ENCODE assay signal across 21 cellular contexts in the genomic region with DNA sequence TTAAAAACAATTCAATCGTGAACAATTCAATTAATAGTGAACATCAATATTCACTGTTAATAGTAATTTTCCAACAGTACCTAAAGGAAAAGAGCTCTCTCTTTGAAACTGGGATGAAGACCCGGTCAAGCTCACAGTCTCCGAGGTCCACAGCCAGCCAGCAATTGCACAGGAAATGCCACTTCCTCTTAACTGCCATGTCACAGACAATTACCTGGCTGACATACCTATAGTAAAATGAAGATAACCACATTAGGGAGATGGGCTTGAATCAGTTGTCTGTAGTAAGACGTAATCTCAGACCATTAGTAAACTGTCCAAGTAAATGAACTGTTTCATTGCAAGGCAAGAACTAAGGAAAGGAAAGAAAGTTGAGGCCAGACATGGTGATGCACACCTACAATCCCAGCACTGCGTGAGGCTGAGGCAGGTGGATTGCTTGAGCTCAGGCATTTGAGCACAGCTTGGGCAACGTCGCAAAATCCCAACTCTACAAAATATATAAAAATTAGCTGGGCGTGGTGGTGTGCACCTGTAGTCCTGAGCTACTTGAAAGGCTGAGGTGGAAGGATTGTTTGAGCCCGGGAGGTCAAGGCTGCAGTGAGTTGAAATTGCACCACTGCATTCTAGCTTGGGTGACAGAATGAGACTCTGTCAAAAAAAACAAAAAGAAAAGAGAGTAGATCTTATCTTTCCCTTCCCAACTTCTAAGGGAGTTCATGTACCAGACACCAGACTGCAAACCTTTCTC. TPM values are rescaled to one million over a fixed set of nuclear protein-coding genes. Genes with fewer than 3 reads are reported as not detected.
DNase-seq lines count a peak whose midpoint lies in the region; ATAC-seq, FAIRE-seq and TF ChIP-seq lines count a peak whose summit lies in the region.
"Had no signal": no experiment of that assay in that cellular context is flagged by ENCODE, and none has a peak within 500 bp of the region (broad histone marks: within the 10 kb centered on the region; RNA-seq: fewer than 3 reads in every experiment).

No MANE protein-coding gene starts in this region.

- H3K27ac Mint-ChIP-seq in CD8-positive, alpha-beta T cell, result no peak overlapping the region

- CTCF ChIA-PET in CD8-positive, alpha-beta T cell (lab: Charles Lee), result interaction anchor here (0.6 to 3.4 kb wide), 6 partner anchors 9 to 352 kb away, joined by 3 to 25 read pairs (median 4); no protein-coding TSS in a partner anchor
- CTCF ChIA-PET in K562 (lab: Yijun Ruan, JAX; ENCODE audit: low intra/inter-chr PET ratio), result no interaction called here

- H3K79me2 ChIP-seq in OCI-LY3 (ENCODE audit: low read length) (no peaks in the 10 kb centered on the region), K562 (ENCODE audit: control insufficient read depth, insufficient read depth, low read length) (no peaks in the 10 kb centered on the region)

- H3K27me3 ChIP-seq in CD8-positive, alpha-beta T cell (ENCODE audit: insufficient read depth, low read length), result no peaks in the 10 kb centered on the region
- H3K27me3 ChIP-seq in OCI-LY3 (ENCODE audit: low read depth, low read length) (peaks cover 2% of the 10 kb centered on the region; the same call in 1 of the 2 replicates), K562 (ENCODE audit: control insufficient read depth in 2 of 2, insufficient read depth in 2 of 2, low read length in 2 of 2) (peaks cover 0 to 7% of the 10 kb centered on the region in 2 experiments; a peak in 2 of 5 replicates)
- H3K27me3 ChIP-seq: BLaER1 treated with 17β-estradiol and CSF1 and Interleukin-3, amounts not matched to agents 10 nM and 100 nM had no signal

- H3K9ac ChIP-seq in OCI-LY3 (ENCODE audit: low read length) (no peak overlapping the region), K562 (ENCODE audit: insufficient read depth in 1 of 2, low read depth in 2 of 2, low read length in 2 of 2) (no peak overlapping the region)
- H3K9ac ChIP-seq: BLaER1 treated with 17β-estradiol and CSF1 and Interleukin-3, amounts not matched to agents 10 nM and 100 nM; KMS-11 had no signal

- DNase-seq in CD8-positive, alpha-beta T cell, result no peak
- DNase-seq in GM12891 (ENCODE audit: insufficient read length, low spot score), result no peak
- DNase-seq in K562 (ENCODE audit: extremely low read depth in 1 of 4, low spot score in 3 of 4), result no peak
- DNase-seq in GM19238 (ENCODE audit: insufficient read length, low spot score), result no peak
- no peak for DNase-seq in GM19239 (ENCODE audit: insufficient read length, low spot score)
- DNase-seq in NCI-H524 treated with DMSO at 0.1 percent for 48 hours (lab: John Stamatoyannopoulos, UW), result no peak
- DNase-seq in KBM-7, result no peak
- DNase-seq: ACHN; CD4-positive, CD25-positive, alpha-beta regulatory T cell; DMS153; DMS79 treated with DMSO at 0.1 percent for 48 hours; GDM1; IMR-90 had no signal

- no peaks in the 10 kb centered on the region for H3K27me3 Mint-ChIP-seq in CD8-positive, alpha-beta T cell (ENCODE audit: low read depth)

- H4K20me1 ChIP-seq in OCI-LY3 (ENCODE audit: insufficient read depth, low read length) (no peaks in the 10 kb centered on the region), K562 (replicated peaks; ENCODE audit: control insufficient read depth, insufficient read depth, low read length) (no peaks in the 10 kb centered on the region)
- H4K20me1 ChIP-seq: BLaER1 treated with 17β-estradiol and CSF1 and Interleukin-3, amounts not matched to agents 10 nM and 100 nM had no signal

- no peak overlapping the region for H3K4me3 ChIP-seq in CD8-positive, alpha-beta T cell (ENCODE audit: low read depth, low read length)
- H3K4me3 ChIP-seq in OCI-LY3 (ENCODE audit: low read length) (no peak overlapping the region), K562 (no peak overlapping the region)
- H3K4me3 ChIP-seq: BLaER1 treated with 17β-estradiol and CSF1 and Interleukin-3, amounts not matched to agents 10 nM and 100 nM had no signal

- intact Hi-C loops in CD8-positive, alpha-beta T cell (cut with DNase I, micrococcal nuclease), result loop anchor here (2.0 to 5.0 kb wide), 6 partner anchors 191 to 551 kb away; no protein-coding TSS in a partner anchor
- intact Hi-C loops in K562 (cut with micrococcal nuclease), result loop anchor here (10.0 kb wide), 2 partner anchors 218 to 348 kb away; no protein-coding TSS in a partner anchor

- no peaks in the 10 kb centered on the region for H3K4me1 Mint-ChIP-seq in CD8-positive, alpha-beta T cell (ENCODE audit: low read depth)

- H3K27ac ChIP-seq in CD8-positive, alpha-beta T cell (ENCODE audit: low read depth, low read length), result no peak overlapping the region
- H3K27ac ChIP-seq in OCI-LY3 (ENCODE audit: low read length) (no peak overlapping the region), K562 (ENCODE audit: extremely low read depth, low read depth, low read length) (no peak overlapping the region)
- H3K27ac ChIP-seq: BLaER1 treated with 17β-estradiol and CSF1 and Interleukin-3, amounts not matched to agents 10 nM and 100 nM; HL-60; KMS-11 had no signal

- no peaks in the 10 kb centered on the region for H3K36me3 Mint-ChIP-seq in CD8-positive, alpha-beta T cell
- H3K36me3 Mint-ChIP-seq: CD4-positive, CD25-positive, alpha-beta regulatory T cell had no signal

- TF ChIP-seq CTCF in CD8-positive, alpha-beta T cell (IDR thresholded peaks at IDR 0.05), result peak; percentile 22
- TF ChIP-seq CTCF in OCI-LY3 (IDR thresholded peaks at IDR 0.05; ENCODE audit: low read depth, low read length) (no peak), K562 (IDR thresholded peaks at IDR 0.05 in 2 of 3, conservative IDR thresholded peaks at IDR 0.05 in 1 of 3; ENCODE audit: insufficient read depth in 2 of 3, low read depth in 1 of 3, low read length in 3 of 3) (no peak)

- no peak overlapping the region for H3K4me3 Mint-ChIP-seq in CD8-positive, alpha-beta T cell
- H3K4me3 Mint-ChIP-seq: CD4-positive, CD25-positive, alpha-beta regulatory T cell had no signal

- H3K9me1 ChIP-seq in K562 (ENCODE audit: control insufficient read depth, insufficient read depth, low read length), result no peaks in the 10 kb centered on the region

- POLR2A ChIA-PET in CD8-positive, alpha-beta T cell (lab: Charles Lee), result no interaction called here
- POLR2A ChIA-PET in K562 (lab: Yijun Ruan, JAX), result no interaction called here

- H3K4me2 ChIP-seq in OCI-LY3 (ENCODE audit: low read length) (no peak overlapping the region), K562 (ENCODE audit: insufficient read depth, low read length) (no peak overlapping the region)
- H3K4me2 ChIP-seq: KMS-11 had no signal

- no peak for TF ChIP-seq EP300 in K562 (IDR thresholded peaks at IDR 0.05; ENCODE audit: low read length)

- H3K9me3 ChIP-seq in CD8-positive, alpha-beta T cell (ENCODE audit: low read length), result no peaks in the 10 kb centered on the region
- H3K9me3 ChIP-seq in OCI-LY3 (ENCODE audit: insufficient read depth, low read length), result no peaks in the 10 kb centered on the region
- H3K9me3 ChIP-seq in K562 (replicated peaks; ENCODE audit: control insufficient read depth, insufficient read depth, low read depth, low read length), result no peaks in the 10 kb centered on the region
- H3K9me3 ChIP-seq: BLaER1 treated with 17β-estradiol and CSF1 and Interleukin-3, amounts not matched to agents 10 nM and 100 nM had no signal

- FAIRE-seq in GM12891 (lab: Jason Lieb, UNC) (peak; percentile 16), K562 (lab: Jason Lieb, UNC) (peak; percentile 64), GM19239 (lab: Jason Lieb, UNC) (no peak)
- FAIRE-seq: D721Med had no signal

- TF ChIP-seq RAD21 in K562 (CRISPR knock-in tag; conservative IDR thresholded peaks at IDR 0.05 in 1 of 2, IDR thresholded peaks at IDR 0.05 in 1 of 2), result no peak

- TF ChIP-seq POLR2A in GM12891 (IDR thresholded peaks at IDR 0.05; ENCODE audit: low read depth, low read length), result no peak
- TF ChIP-seq POLR2A in K562 (conservative IDR thresholded peaks at IDR 0.05), result no peak

- 11% methylated on average over 9 of the region's 9 CpGs for whole genome bisulfite sequencing in K562 (ENCODE audit: insufficient coverage, low coverage, missing lambda C conversion rate)

- H2AFZ ChIP-seq in OCI-LY3 (ENCODE audit: low read depth, low read length), result 0 out of 2 replicates have a peak overlapping the region, but pooled peaks have one; percentile 16
- no peak overlapping the region for H2AFZ ChIP-seq in K562 (ENCODE audit: low read depth, low read length)

- H3K9me3 Mint-ChIP-seq in CD8-positive, alpha-beta T cell, result no peaks in the 10 kb centered on the region
- H3K9me3 Mint-ChIP-seq: CD4-positive, CD25-positive, alpha-beta regulatory T cell had no signal

- BruUV-seq in K562 (replicated peaks; lab: Mats Ljungman, UMichigan), result no TSS peak

- H3K36me3 ChIP-seq in CD8-positive, alpha-beta T cell (ENCODE audit: insufficient read depth, low read length), result no peaks in the 10 kb centered on the region
- H3K36me3 ChIP-seq in OCI-LY3 (replicated peaks; ENCODE audit: low read depth, low read length) (no peaks in the 10 kb centered on the region), K562 (ENCODE audit: control insufficient read depth, insufficient read depth, low read length) (no peaks in the 10 kb centered on the region)
- H3K36me3 ChIP-seq: BLaER1 treated with 17β-estradiol and CSF1 and Interleukin-3, amounts not matched to agents 10 nM and 100 nM had no signal

- in situ Hi-C loops in K562 (cut with MboI) (no loop called here), KBM-7 (cut with MboI; ENCODE audit: low pct_unique_long_range_greater_than_20kb, low sequenced_read_pairs) (no loop called here)

- ATAC-seq in CD8-positive, alpha-beta T cell, result no peak
- no peak for ATAC-seq in K562
- ATAC-seq: HCT116 had no signal

- H3K4me1 ChIP-seq in CD8-positive, alpha-beta T cell (ENCODE audit: insufficient read depth, low read length), result no peaks in the 10 kb centered on the region
- H3K4me1 ChIP-seq in OCI-LY3 (ENCODE audit: low read length), result peaks cover 12% of the 10 kb centered on the region
- H3K4me1 ChIP-seq in K562 (replicated peaks in 1 of 2; ENCODE audit: control insufficient read depth in 2 of 2, insufficient read depth in 2 of 2, low read length in 2 of 2), result no peaks in the 10 kb centered on the region

RNA-seq across cellular contexts. Expression of gene PKD1L3, which starts 36.9 kb away (rescaled TPM):
- not detected for total RNA-seq in CD8-positive, alpha-beta T cell
- polyA plus RNA-seq in GM12891 (2012; ENCODE audit: low read depth, missing spikeins), result not detected
- 0.07 and 0.09 TPM in 2 replicates for total RNA-seq in K562 (2011; cell fraction: chromatin; rRNA removed; ENCODE audit: low replicate concordance)
- total RNA-seq in K562 (2011; cell fraction: nucleolus; rRNA removed), result under 0.01 and 0.13 TPM in 2 replicates
- total RNA-seq in K562 (2011; cell fraction: nucleoplasm; rRNA removed), result not detected in 2 replicates
- total RNA-seq in K562 (2014; rRNA removed) (not detected in 2 replicates), K562 (2014; rRNA removed; fragmentation: Illumina TruSeq; extraction: Trizol) (not detected in 2 replicates), K562 (2015; rRNA removed; fragmentation: Illumina TruSeq; extraction: Trizol) (not detected in 2 replicates), K562 (2021) (not detected in 2 replicates)
- polyA plus RNA-seq in K562 (2011; rRNA removed) (0.01 TPM in 2 replicates), K562 (2014; fragmentation: Illumina TruSeq; extraction: Trizol) (0.03 TPM in 1 of 2 replicates, not detected in the other), K562 (2014; fragmentation: Nextera tagmentation; extraction: Ambion mirVana) (not detected), K562 (2014; rRNA removed) (not detected in 2 replicates)
- polyA plus RNA-seq in K562 (2011; cell fraction: cytosol; rRNA removed), result not detected in 2 replicates
- 0.01 and 0.03 TPM in 2 replicates for polyA plus RNA-seq in K562 (2011; cell fraction: nucleus; rRNA removed)
- not detected in 2 replicates for polyA plus RNA-seq in K562 (2012)
- 0.06 TPM in 1 of 2 replicates, not detected in the other for polyA minus RNA-seq in K562 (2011; rRNA and poly(A)+ RNA removed)
- polyA minus RNA-seq in K562 (2011; cell fraction: cytosol; rRNA and poly(A)+ RNA removed), result not detected in 2 replicates
- polyA minus RNA-seq in K562 (2011; cell fraction: nucleus; rRNA and poly(A)+ RNA removed), result not detected in 2 replicates
- total RNA-seq: A172; CD4-positive, CD25-positive, alpha-beta regulatory T cell; H4; IMR-90 had no signal
- polyA plus RNA-seq: CD4-positive, CD25-positive, alpha-beta regulatory T cell; IMR-90 had no signal

RNA-seq across cellular contexts. Expression of gene DHODH, which starts 45.2 kb away (rescaled TPM):
- total RNA-seq in CD8-positive, alpha-beta T cell, result 1 to 10 TPM; 2.4 to 3.0 TPM
- polyA plus RNA-seq in GM12891 (2012; ENCODE audit: low read depth, missing spikeins), result 6.8 TPM
- 15.8 and 23.4 TPM in 2 replicates for total RNA-seq in K562 (2011; cell fraction: chromatin; rRNA removed; ENCODE audit: low replicate concordance)
- total RNA-seq in K562 (2011; cell fraction: nucleolus; rRNA removed), result 15.8 and 17.8 TPM in 2 replicates
- total RNA-seq in K562 (2011; cell fraction: nucleoplasm; rRNA removed), result 20.2 and 22.6 TPM in 2 replicates
- total RNA-seq in K562 (2014; rRNA removed) (12.7 and 15.9 TPM in 2 replicates), K562 (2014; rRNA removed; fragmentation: Illumina TruSeq; extraction: Trizol) (17.5 and 19.9 TPM in 2 replicates), K562 (2015; rRNA removed; fragmentation: Illumina TruSeq; extraction: Trizol) (12.7 and 14.9 TPM in 2 replicates), K562 (2021) (15.3 and 17.1 TPM in 2 replicates)
- polyA plus RNA-seq in K562 (2011; rRNA removed) (9.9 and 12.2 TPM in 2 replicates), K562 (2014; fragmentation: Illumina TruSeq; extraction: Trizol) (17.8 and 18.0 TPM in 2 replicates), K562 (2014; fragmentation: Nextera tagmentation; extraction: Ambion mirVana) (1 to 10 TPM; 4.3 to 4.9 TPM), K562 (2014; rRNA removed) (12.8 and 15.7 TPM in 2 replicates)
- 9.1 and 9.7 TPM in 2 replicates for polyA plus RNA-seq in K562 (2011; cell fraction: cytosol; rRNA removed)
- polyA plus RNA-seq in K562 (2011; cell fraction: nucleus; rRNA removed), result 9.8 and 13.9 TPM in 2 replicates
- polyA plus RNA-seq in K562 (2012), result 5.7 and 9.4 TPM in 2 replicates
- 9.1 and 13.2 TPM in 2 replicates for polyA minus RNA-seq in K562 (2011; rRNA and poly(A)+ RNA removed)
- 4.6 and 9.5 TPM in 2 replicates for polyA minus RNA-seq in K562 (2011; cell fraction: cytosol; rRNA and poly(A)+ RNA removed)
- polyA minus RNA-seq in K562 (2011; cell fraction: nucleus; rRNA and poly(A)+ RNA removed), result 8.1 and 13.4 TPM in 2 replicates
